Comparison of ENCODE assay signal across 2 cellular contexts in genomic region chr10:86969421-86970041, GRCh38.
TF ChIP-seq lines count a peak whose summit lies in the region.

No MANE protein-coding gene starts in this region.

TF ChIP-seq in IMR-90, 13 proteins besides CTCF, POLR2A, EP300 and RAD21:
- TF ChIP-seq MAZ (IDR thresholded peaks at IDR 0.05; ENCODE audit: borderline replicate concordance, low read depth, low read length) (no peak), RFX5 (IDR thresholded peaks at IDR 0.05; ENCODE audit: low read depth, low read length) (no peak), MXI1 (IDR thresholded peaks at IDR 0.05; ENCODE audit: borderline replicate concordance, low read depth, low read length) (no peak), CHD1 (IDR thresholded peaks at IDR 0.05; ENCODE audit: low read depth, low read length) (no peak), NFE2L2 (IDR thresholded peaks at IDR 0.05; ENCODE audit: low read depth, low read length) (no peak), SMC3 (IDR thresholded peaks at IDR 0.05; ENCODE audit: low read depth, low read length) (no peak)

TF ChIP-seq in H1, 55 proteins besides CTCF, POLR2A, EP300 and RAD21:
- TF ChIP-seq USF2 (IDR thresholded peaks at IDR 0.05; ENCODE audit: low read length) (no peak), NRF1 (IDR thresholded peaks at IDR 0.05; ENCODE audit: low read depth, low read length) (no peak), SP4 (IDR thresholded peaks at IDR 0.05; ENCODE audit: low read length) (no peak), CBX8 (IDR thresholded peaks at IDR 0.05; ENCODE audit: borderline replicate concordance, low read depth, low read length) (no peak), GABPA (IDR thresholded peaks at IDR 0.05; ENCODE audit: borderline replicate concordance, insufficient read depth, low read length) (no peak), SRF (IDR thresholded peaks at IDR 0.05; ENCODE audit: low read depth, low read length) (no peak), RXRA (IDR thresholded peaks at IDR 0.05; ENCODE audit: insufficient read depth, low read depth, low read length) (no peak), SAP30 (IDR thresholded peaks at IDR 0.05; ENCODE audit: insufficient read depth, insufficient replicate concordance, low read length) (no peak), SIRT6 (IDR thresholded peaks at IDR 0.05; ENCODE audit: low read length) (no peak), TEAD4 (IDR thresholded peaks at IDR 0.05; ENCODE audit: low read depth, low read length) (no peak), MAFK (IDR thresholded peaks at IDR 0.05; ENCODE audit: low read depth, low read length) (no peak), JUN (IDR thresholded peaks at IDR 0.05; ENCODE audit: low read depth, low read length) (no peak), CBX5 (IDR thresholded peaks at IDR 0.05; ENCODE audit: low read depth, low read length) (no peak), MAX (IDR thresholded peaks at IDR 0.05) (no peak), POLR2AphosphoS5 (IDR thresholded peaks at IDR 0.05; ENCODE audit: low read depth, low read length) (no peak), CHD2 (IDR thresholded peaks at IDR 0.05; ENCODE audit: low read length) (no peak), BACH1 (IDR thresholded peaks at IDR 0.05; ENCODE audit: low read length) (no peak), NANOG (IDR thresholded peaks at IDR 0.05; ENCODE audit: insufficient read depth, low read depth, low read length, poor library complexity, severe bottlenecking) (no peak), KDM4A (IDR thresholded peaks at IDR 0.05; ENCODE audit: low read depth, low read length, severe bottlenecking) (no peak)
